ENCODE assay signal across 7 cellular contexts in the genomic region with DNA sequence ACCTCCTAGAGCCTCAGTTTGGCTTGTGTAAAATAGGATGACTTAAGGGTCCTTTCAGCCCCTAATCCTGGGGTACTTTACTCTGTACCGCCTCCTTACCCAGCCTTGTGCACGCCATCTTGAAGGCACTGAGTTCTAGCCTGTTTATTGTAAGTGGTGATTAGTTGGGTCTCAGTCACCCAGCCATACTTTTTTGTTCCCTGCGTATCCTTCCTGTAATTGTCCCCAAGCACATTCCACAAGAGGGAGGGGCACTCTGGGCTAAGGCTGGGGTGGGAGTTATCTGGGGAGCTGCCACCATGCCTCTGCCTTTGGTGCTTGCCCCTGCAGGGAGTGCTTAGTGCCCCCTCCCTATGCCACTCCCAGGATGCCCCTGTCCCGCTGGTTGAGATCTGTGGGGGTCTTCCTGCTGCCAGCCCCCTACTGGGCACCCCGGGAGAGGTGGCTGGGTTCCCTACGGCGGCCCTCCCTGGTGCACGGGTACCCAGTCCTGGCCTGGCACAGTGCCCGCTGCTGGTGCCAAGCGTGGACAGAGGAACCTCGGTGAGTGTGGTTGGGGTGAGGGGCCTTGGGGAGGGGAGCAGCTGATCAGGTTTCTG. TPM values are rescaled to one million over a fixed set of nuclear protein-coding genes. Genes with fewer than 3 reads are reported as not detected.
DNase-seq lines count a peak whose midpoint lies in the region; ATAC-seq and TF ChIP-seq lines count a peak whose summit lies in the region.

No MANE protein-coding gene starts in this region.

- peak overlapping the region; percentile 75 for H3K9ac ChIP-seq in endocrine pancreas (ENCODE audit: control insufficient read depth, insufficient read depth, low read length)

- no peak for ATAC-seq in Panc1
- ATAC-seq in naive thymus-derived CD4-positive, alpha-beta T cell: no peak
- ATAC-seq in HG03460 (IDR thresholded peaks at IDR 0.05; ENCODE audit: unreplicated experiment): no peak

- intact Hi-C loops in Panc1 (cut with micrococcal nuclease; ENCODE audit: unreplicated experiment): no loop called here
- intact Hi-C loops in naive thymus-derived CD4-positive, alpha-beta T cell (cut with micrococcal nuclease): no loop called here

- H3K27ac Mint-ChIP-seq in naive thymus-derived CD4-positive, alpha-beta T cell: peak overlapping the region; percentile 89 to 98 (median 96)

- peak overlapping the region; percentile 97 for H3K27ac ChIP-seq in Panc1 (ENCODE audit: low read length)
- H3K27ac ChIP-seq in naive thymus-derived CD4-positive, alpha-beta T cell (ENCODE audit: low read depth, low read length): peak overlapping the region; percentile 87

- H3K36me3 Mint-ChIP-seq in naive thymus-derived CD4-positive, alpha-beta T cell: peaks cover 0 to 27% (median 7%) of the 10 kb centered on the region in 5 donors

- H3K4me1 ChIP-seq in Panc1 (ENCODE audit: control insufficient read depth, insufficient read depth, low read length) (peaks cover 9% of the 10 kb centered on the region; the same call in 1 of the 2 replicates), endocrine pancreas (ENCODE audit: control insufficient read depth, insufficient read depth, low read length) (no peaks in the 10 kb centered on the region)
- peaks cover 11 to 20% of the 10 kb centered on the region in 2 donors for H3K4me1 ChIP-seq in naive thymus-derived CD4-positive, alpha-beta T cell (ENCODE audit: control insufficient read depth in 2 of 2, insufficient read depth in 2 of 2, low read length in 2 of 2)

- peaks cover 12 to 40% (median 27%) of the 10 kb centered on the region in 7 donors for H3K4me1 Mint-ChIP-seq in naive thymus-derived CD4-positive, alpha-beta T cell

- BruUV-seq in Panc1 (replicated peaks; lab: Mats Ljungman, UMichigan): no TSS peak

- CTCF ChIA-PET in Panc1 (lab: Charles Lee): no interaction called here
- CTCF ChIA-PET in naive thymus-derived CD4-positive, alpha-beta T cell (lab: Charles Lee): no interaction called here

- in situ Hi-C loops in Panc1 (cut with HindIII; ENCODE audit: low pct_unique_long_range_greater_than_20kb, low sequenced_read_pairs): no loop called here

- H3K27me3 Mint-ChIP-seq in naive thymus-derived CD4-positive, alpha-beta T cell: no peaks in the 10 kb centered on the region

- POLR2A ChIA-PET in Panc1 (lab: Charles Lee): interaction anchor here (0.6 kb wide), 1 partner anchor 339 kb away, joined by 4 read pairs; no protein-coding TSS in a partner anchor
- POLR2A ChIA-PET in naive thymus-derived CD4-positive, alpha-beta T cell (lab: Charles Lee): interaction anchor here (0.6 to 1.1 kb wide), 3 partner anchors 14 to 66 kb away, joined by 3 read pairs; no protein-coding TSS in a partner anchor

- no peak for TF ChIP-seq CTCF in Panc1 (IDR thresholded peaks at IDR 0.05)

- H3K36me3 ChIP-seq in Panc1 (ENCODE audit: control insufficient read depth, insufficient read depth, low read length) (peaks cover 7% of the 10 kb centered on the region; the same call in 1 of the 2 replicates), endocrine pancreas (ENCODE audit: control insufficient read depth, insufficient read depth, low read length) (no peaks in the 10 kb centered on the region)
- peaks cover 0 to 13% (median 5%) of the 10 kb centered on the region in 3 experiments for H3K36me3 ChIP-seq in naive thymus-derived CD4-positive, alpha-beta T cell (ENCODE audit: control insufficient read depth in 2 of 3, insufficient read depth in 3 of 3, low read length in 3 of 3)

- H3K9me3 Mint-ChIP-seq in naive thymus-derived CD4-positive, alpha-beta T cell: no peaks in the 10 kb centered on the region

- no peaks in the 10 kb centered on the region for H3K9me3 ChIP-seq in Panc1 (ENCODE audit: control insufficient read depth, insufficient read depth, low read depth, low read length)
- no peaks in the 10 kb centered on the region for H3K9me3 ChIP-seq in endocrine pancreas (ENCODE audit: control insufficient read depth, low read length)
- H3K9me3 ChIP-seq in naive thymus-derived CD4-positive, alpha-beta T cell (ENCODE audit: control insufficient read depth in 2 of 3, low read length in 3 of 3): no peaks in the 10 kb centered on the region

- H3K4me3 ChIP-seq in Panc1 (ENCODE audit: low read depth in 2 of 2, low read length in 2 of 2): peak overlapping the region; percentile 99
- H3K4me3 ChIP-seq in endocrine pancreas (ENCODE audit: control insufficient read depth, insufficient read depth, low read length): peak overlapping the region; percentile 64
- peak overlapping the region; percentile 90 for H3K4me3 ChIP-seq in naive thymus-derived CD4-positive, alpha-beta T cell (ENCODE audit: low read length)

- peak overlapping the region; percentile 88 to 99 (median 97) for H3K4me3 Mint-ChIP-seq in naive thymus-derived CD4-positive, alpha-beta T cell

- H3K27me3 ChIP-seq in Panc1 (ENCODE audit: control insufficient read depth, insufficient read depth, low read length) (no peaks in the 10 kb centered on the region), endocrine pancreas (ENCODE audit: control insufficient read depth, insufficient read depth, low read length) (no peaks in the 10 kb centered on the region)
- no peaks in the 10 kb centered on the region for H3K27me3 ChIP-seq in naive thymus-derived CD4-positive, alpha-beta T cell (ENCODE audit: control insufficient read depth in 2 of 2, insufficient read depth in 2 of 2, low read length in 2 of 2)

- no peak for DNase-seq in Panc1 (ENCODE audit: low read depth, low spot score)
- DNase-seq in naive thymus-derived CD4-positive, alpha-beta T cell: no peak
- DNase-seq in AG08396 (ENCODE audit: low spot score): no peak
- DNase-seq in NOMO-1 treated with dmso at 0.1 percent for 144 hours (lab: John Stamatoyannopoulos, UW; ENCODE audit: unreplicated experiment): no peak

- TF ChIP-seq POLR2A in GM19099 (IDR thresholded peaks at IDR 0.05; ENCODE audit: extremely low read depth, insufficient read length, low read depth): peak; percentile 36

RNA-seq across cellular contexts. Expression of gene FDPS, which starts 0.9 kb away (rescaled TPM):
- total RNA-seq in Panc1 (2021; ENCODE audit: unreplicated experiment): 255 TPM
- polyA plus RNA-seq in Panc1 (2012; ENCODE audit: insufficient read length): 170 TPM
- 100 to 1,000 TPM in 1 of 5 experiments, 10 to 100 TPM in 4; 58.5 to 193 (median 79.0) TPM for total RNA-seq in naive thymus-derived CD4-positive, alpha-beta T cell
- polyA plus RNA-seq in naive thymus-derived CD4-positive, alpha-beta T cell: 100 to 1,000 TPM in 1 of 2 donors, 10 to 100 TPM in 1; 99.3 to 102 TPM

RNA-seq across cellular contexts. Expression of gene PKLR, which starts 8.3 kb away (rescaled TPM):
- total RNA-seq in Panc1 (2021; ENCODE audit: unreplicated experiment): 0.13 TPM
- not detected for polyA plus RNA-seq in Panc1 (2012; ENCODE audit: insufficient read length)
- total RNA-seq in naive thymus-derived CD4-positive, alpha-beta T cell: not detected
- polyA plus RNA-seq in naive thymus-derived CD4-positive, alpha-beta T cell: under 1 TPM in 1 of 2 donors, not detected in 1; 0.06 TPM

RNA-seq across cellular contexts. Expression of gene RUSC1, which starts 11.2 kb away (rescaled TPM):
- 77.9 TPM for total RNA-seq in Panc1 (2021; ENCODE audit: unreplicated experiment)
- 72.9 TPM for polyA plus RNA-seq in Panc1 (2012; ENCODE audit: insufficient read length)
- total RNA-seq in naive thymus-derived CD4-positive, alpha-beta T cell: 10 to 100 TPM; 14.9 to 26.8 (median 15.7) TPM
- polyA plus RNA-seq in naive thymus-derived CD4-positive, alpha-beta T cell: 1 to 10 TPM; 6.8 to 7.7 TPM

RNA-seq across cellular contexts. Expression of gene HCN3, which starts 32.3 kb away (rescaled TPM):
- total RNA-seq in Panc1 (2021; ENCODE audit: unreplicated experiment): 7.8 TPM
- 8.6 TPM for polyA plus RNA-seq in Panc1 (2012; ENCODE audit: insufficient read length)
- total RNA-seq in naive thymus-derived CD4-positive, alpha-beta T cell: 1 to 10 TPM; 1.6 to 3.3 (median 2.8) TPM
- polyA plus RNA-seq in naive thymus-derived CD4-positive, alpha-beta T cell: under 1 TPM in 1 of 2 donors, not detected in 1; 0.07 TPM

RNA-seq across cellular contexts. Expression of gene CLK2, which starts 36.2 kb away (rescaled TPM):
- 43.6 TPM for total RNA-seq in Panc1 (2021; ENCODE audit: unreplicated experiment)
- polyA plus RNA-seq in Panc1 (2012; ENCODE audit: insufficient read length): 38.2 TPM
- 100 to 1,000 TPM in 2 of 5 experiments, 10 to 100 TPM in 3; 72.2 to 137 (median 94.7) TPM for total RNA-seq in naive thymus-derived CD4-positive, alpha-beta T cell
- 10 to 100 TPM; 16.7 to 31.0 TPM for polyA plus RNA-seq in naive thymus-derived CD4-positive, alpha-beta T cell
